ENCODE assay signal across 8 cellular contexts in the genomic region with DNA sequence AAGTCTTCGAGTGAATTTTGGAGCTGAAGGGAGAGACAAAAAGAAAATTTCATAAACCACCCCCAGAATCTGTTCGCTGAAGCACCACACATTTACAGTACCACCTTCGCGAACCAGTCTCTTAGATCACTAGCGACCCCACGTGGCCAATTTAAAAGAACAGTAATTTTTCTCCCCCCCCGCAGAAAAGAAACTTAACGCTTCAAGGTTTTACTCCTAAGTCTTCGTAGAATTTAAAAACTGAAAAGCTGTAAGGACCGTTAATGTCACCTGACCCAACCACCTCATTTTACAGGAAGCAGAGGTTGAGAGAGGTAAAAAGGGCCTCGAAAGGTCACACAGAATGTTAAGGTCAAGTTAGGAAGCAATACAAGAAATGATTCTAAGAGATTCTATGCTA.
DNase-seq lines count a peak whose midpoint lies in the region; TF ChIP-seq lines count a peak whose summit lies in the region.

No MANE protein-coding gene starts in this region.

- H3K4me2 ChIP-seq in H9 (ENCODE audit: insufficient read depth, insufficient read length, low read length): no peak overlapping the region

- no peak overlapping the region for H4K5ac ChIP-seq in H9 (ENCODE audit: insufficient read length, low read depth, low read length)

- no peaks in the 10 kb centered on the region for H3K79me2 ChIP-seq in H9 (ENCODE audit: insufficient read depth, low read length)

- no peak overlapping the region for H3K4ac ChIP-seq in H9 (ENCODE audit: low read depth, low read length)

- WGBS in H9 (ENCODE audit: extremely low coverage, insufficient read length, low lambda C conversion rate): no CpG with 5 or more reads among the region's 11 CpGs
- 6 to 9% (median 7%) methylated on average over 11 of the region's 11 CpGs for WGBS in adrenal gland, 4 donors

- H2BK20ac ChIP-seq in H9 (ENCODE audit: low read depth, low read length, poor library complexity, severe bottlenecking): no peak overlapping the region

- TF ChIP-seq POLR2A in adrenal gland (IDR thresholded peaks at IDR 0.05): no peak

- H3K14ac ChIP-seq in H9 (ENCODE audit: insufficient read depth, low read length): no peak overlapping the region

- H3K9me3 ChIP-seq in H9 (ENCODE audit: control insufficient read depth, low read depth, low read length): no peaks in the 10 kb centered on the region
- no peaks in the 10 kb centered on the region for H3K9me3 ChIP-seq in SK-N-MC (ENCODE audit: low read depth, low read length)
- H3K9me3 ChIP-seq in adrenal gland (replicated peaks in 1 of 3): no peaks in the 10 kb centered on the region

- no peak overlapping the region for H3K4me3 Mint-ChIP-seq in H9

- no peak overlapping the region for H3T11ph ChIP-seq in H9 (ENCODE audit: low read length)

- H3K27me3 ChIP-seq in H9 (ENCODE audit: insufficient read depth, low read length) (no peaks in the 10 kb centered on the region), adrenal gland (no peaks in the 10 kb centered on the region)

- no peaks in the 10 kb centered on the region for H3K23me2 ChIP-seq in H9 (ENCODE audit: insufficient read length, low read depth, low read length, poor library complexity, severe bottlenecking)

- H3K56ac ChIP-seq in H9 (ENCODE audit: insufficient read length, low read depth, low read length): no peak overlapping the region

- DNase-seq in CD1c-positive myeloid dendritic cell (ENCODE audit: extremely low spot score) (peak; percentile 51), H9 (peak; percentile 40), SK-N-MC (ENCODE audit: low read depth, low spot score) (peak; percentile 70), adrenal gland (peak; percentile 23 to 64 (median 45)), hepatic stellate cell (ENCODE audit: low spot score) (peak; percentile 40), NCI-H510A (lab: John Stamatoyannopoulos, UW) (no peak), NCI-H446 treated with DMSO at 0.1 percent for 48 hours (lab: John Stamatoyannopoulos, UW) (no peak)
- DNase-seq in stimulated activated CD4-positive, alpha-beta T cell treated with anti-CD3 and anti-CD28 coated beads, Interleukin-1b, Interleukin-23, amount 100 ng/mL, for 4 hours (ENCODE audit: low read depth in 2 of 2): peak; percentile 31 to 68

- H3K4me3 ChIP-seq in SK-N-MC (peak overlapping the region; percentile 53; the same call in 1 of the 2 replicates), adrenal gland (no peak overlapping the region)

- H3K27ac Mint-ChIP-seq in H9: peak overlapping the region in 1 of 3 experiments; percentile 17; a peak in 1 of 7 replicates

- no peak overlapping the region for H2BK120ac ChIP-seq in H9 (ENCODE audit: low read depth, low read length, poor library complexity, severe bottlenecking)

- H3K9ac ChIP-seq in H9 (ENCODE audit: extremely low read depth, insufficient read length, low read length): no peak overlapping the region
- H3K9ac ChIP-seq in SK-N-MC (ENCODE audit: insufficient read length): peak overlapping the region; percentile 76

- H3K4me1 Mint-ChIP-seq in H9: peaks cover 11 to 27% of the 10 kb centered on the region in 2 experiments

- H4K8ac ChIP-seq in H9 (replicated peaks; ENCODE audit: insufficient read length, low read depth, low read length): no peak overlapping the region

- peaks cover 0 to 2% (median 0%) of the 10 kb centered on the region in 3 experiments; a peak in 2 of 7 replicates for H3K36me3 Mint-ChIP-seq in H9 (ENCODE audit: insufficient read depth in 1 of 3, low read depth in 3 of 3)

- peak overlapping the region; percentile 84 for H2AFZ ChIP-seq in H9 (ENCODE audit: low read length)

- H3K4me1 ChIP-seq in H9 (ENCODE audit: insufficient read depth, low read length) (no peaks in the 10 kb centered on the region; the same call in 1 of the 2 replicates), adrenal gland (replicated peaks in 1 of 2) (peaks cover 6 to 8% of the 10 kb centered on the region in 2 donors)

- intact Hi-C loops in adrenal gland (cut with DNase I): loop anchor here in 1 of 2 donors (10.0 kb wide), 2 partner anchors 410 to 530 kb away; no protein-coding TSS in a partner anchor

- H3K79me1 ChIP-seq in H9 (ENCODE audit: insufficient read depth, low read depth, low read length, poor library complexity, severe bottlenecking): no peaks in the 10 kb centered on the region

- H4K20me1 ChIP-seq in H9 (ENCODE audit: control insufficient read depth, insufficient read depth, insufficient read length): no peaks in the 10 kb centered on the region

- H3K27ac ChIP-seq in H9 (ENCODE audit: insufficient read length, low read depth, low read length) (no peak overlapping the region), SK-N-MC (peak overlapping the region; percentile 96), adrenal gland (no peak overlapping the region)

- H3K23ac ChIP-seq in H9 (ENCODE audit: insufficient read length, low read depth, low read length): no peak overlapping the region

- H3K27me3 Mint-ChIP-seq in H9 (ENCODE audit: low read depth): peaks cover 3% of the 10 kb centered on the region

- H3K36me3 ChIP-seq in SK-N-MC (ENCODE audit: insufficient read depth, low read length) (no peaks in the 10 kb centered on the region), adrenal gland (replicated peaks in 1 of 2) (no peaks in the 10 kb centered on the region)

- H2BK5ac ChIP-seq in H9 (ENCODE audit: insufficient read length, low read length): no peak overlapping the region

- no peak overlapping the region for H2BK15ac ChIP-seq in H9 (ENCODE audit: low read depth, low read length)

- no peak overlapping the region for H3K18ac ChIP-seq in H9 (ENCODE audit: insufficient read length, low read depth, low read length)

- H3K9me3 Mint-ChIP-seq in H9: no peaks in the 10 kb centered on the region; a peak in 2 of 5 replicates

- TF ChIP-seq CTCF in H9 (conservative IDR thresholded peaks at IDR 0.05): peak; percentile 80
- TF ChIP-seq CTCF in adrenal gland (IDR thresholded peaks at IDR 0.05): peak; percentile 53 to 75 (median 62)

- no peak overlapping the region for H2BK12ac ChIP-seq in H9 (ENCODE audit: insufficient read length, low read depth, low read length)

- no peak overlapping the region for H2AK5ac ChIP-seq in H9 (ENCODE audit: insufficient read length, low read length)

- no peak overlapping the region for H4K91ac ChIP-seq in H9 (ENCODE audit: insufficient read length, low read depth, low read length)

Comparison
In these comparisons a context has a peak if more than half of its experiments do, and no peak if none do; other contexts are left out.
1. DNase-seq: peak in CD1c-positive myeloid dendritic cell (single experiment), H9 (single experiment), SK-N-MC (single experiment), adrenal gland (7 of 7), hepatic stellate cell (single experiment) and stimulated activated CD4-positive, alpha-beta T cell treated with anti-CD3 and anti-CD28 coated beads, Interleukin-1b, Interleukin-23, amount 100 ng/mL, for 4 hours (2 of 2); none in NCI-H510A (single experiment) and NCI-H446 treated with DMSO at 0.1 percent for 48 hours (single experiment).